In genomic region chr1:155301342-155301841, GRCh38 we compare ENCODE assay signal across 2 cellular contexts.
A peak's percentile ranks its signal among the peaks of the same experiment; 100 is the strongest.
TF ChIP-seq lines count a peak whose summit lies in the region.

PKLR (minus strand) TSS chr1:155301438; CDS start chr1:155301395, 43 bp downstream.

TF ChIP-seq in K562, 482 proteins besides CTCF, POLR2A, EP300 and RAD21 (continues in another document):
- TF ChIP-seq SMARCA4 (IDR thresholded peaks at IDR 0.05): peak; percentile 70
- TF ChIP-seq HDAC1 (IDR thresholded peaks at IDR 0.05): 0 out of 4 replicates have a peak, but pooled peaks of 1 of the 2 experiments have one; percentile 63
- no peak for TF ChIP-seq GTF2F1 (IDR thresholded peaks at IDR 0.05; ENCODE audit: low read depth, low read length)
- 0 out of 2 replicates have a peak, but pooled peaks have one; percentile 15 for TF ChIP-seq CREM (IDR thresholded peaks at IDR 0.05; ENCODE audit: low read depth)
- peak; percentile 16; the same call in 1 of the 2 replicates for TF ChIP-seq SMARCE1 (IDR thresholded peaks at IDR 0.05)
- no peak for TF ChIP-seq ILK (tag; IDR thresholded peaks at IDR 0.05; ENCODE audit: borderline replicate concordance, low read depth)
- TF ChIP-seq ZNF197 (CRISPR knock-in tag; IDR thresholded peaks at IDR 0.05; ENCODE audit: low read depth): 0 out of 2 replicates have a peak, but pooled peaks have one; percentile 41
- no peak for TF ChIP-seq TEAD2 (tag; IDR thresholded peaks at IDR 0.05)
- TF ChIP-seq CXXC5 (CRISPR knock-in tag; IDR thresholded peaks at IDR 0.05): peak; percentile 22
- TF ChIP-seq TEAD4 (IDR thresholded peaks at IDR 0.05; ENCODE audit: low read length): peak; percentile 31; the same call in 1 of the 2 replicates
- no peak for TF ChIP-seq TEAD4 (CRISPR knock-in tag; IDR thresholded peaks at IDR 0.05; ENCODE audit: borderline replicate concordance)
- 0 out of 2 replicates have a peak, but pooled peaks have one; percentile 27 for TF ChIP-seq TOE1 (IDR thresholded peaks at IDR 0.05; ENCODE audit: borderline replicate concordance)
- TF ChIP-seq TOE1 (CRISPR knock-in tag; IDR thresholded peaks at IDR 0.05; ENCODE audit: borderline replicate concordance, low read depth): no peak
- no peak for TF ChIP-seq PREB (CRISPR knock-in tag; IDR thresholded peaks at IDR 0.05)
- 0 out of 2 replicates have a peak, but pooled peaks have one; percentile 21 for TF ChIP-seq GATAD2A (IDR thresholded peaks at IDR 0.05)
- TF ChIP-seq ZBTB7A (IDR thresholded peaks at IDR 0.05; ENCODE audit: borderline replicate concordance, control insufficient read depth, low read depth, low read length): peak; percentile 71
- TF ChIP-seq SMARCC2 (IDR thresholded peaks at IDR 0.05; ENCODE audit: low read depth): peak; percentile 39; the same call in 1 of the 2 replicates
- peak; percentile 77 for TF ChIP-seq TCF3 (CRISPR knock-in tag; IDR thresholded peaks at IDR 0.05)
- TF ChIP-seq GABPB1 (CRISPR knock-in tag; IDR thresholded peaks at IDR 0.05): 0 out of 2 replicates have a peak, but pooled peaks have one; percentile 38
- 0 out of 2 replicates have a peak, but pooled peaks have one; percentile 7 for TF ChIP-seq BHLHE40 (IDR thresholded peaks at IDR 0.05; ENCODE audit: low read length)
- 0 out of 2 replicates have a peak, but pooled peaks have one; percentile 19 for TF ChIP-seq RBFOX2 (IDR thresholded peaks at IDR 0.05; ENCODE audit: low read depth, low read length)
- peak; percentile 84 for TF ChIP-seq LEF1 (IDR thresholded peaks at IDR 0.05)
- 0 out of 2 replicates have a peak, but pooled peaks have one; percentile 67 for TF ChIP-seq LCOR (CRISPR knock-in tag; IDR thresholded peaks at IDR 0.05)
- TF ChIP-seq GTF2B (IDR thresholded peaks at IDR 0.05; ENCODE audit: extremely low read depth, insufficient read length): peak; percentile 53
- TF ChIP-seq ARNT (IDR thresholded peaks at IDR 0.05): 0 out of 4 replicates have a peak, but pooled peaks of 1 of the 2 experiments have one; percentile 6
- peak in 1 of 2 experiments; percentile 38; a peak in 1 of 4 replicates for TF ChIP-seq KDM1A (IDR thresholded peaks at IDR 0.05)
- TF ChIP-seq, protein P1, sequence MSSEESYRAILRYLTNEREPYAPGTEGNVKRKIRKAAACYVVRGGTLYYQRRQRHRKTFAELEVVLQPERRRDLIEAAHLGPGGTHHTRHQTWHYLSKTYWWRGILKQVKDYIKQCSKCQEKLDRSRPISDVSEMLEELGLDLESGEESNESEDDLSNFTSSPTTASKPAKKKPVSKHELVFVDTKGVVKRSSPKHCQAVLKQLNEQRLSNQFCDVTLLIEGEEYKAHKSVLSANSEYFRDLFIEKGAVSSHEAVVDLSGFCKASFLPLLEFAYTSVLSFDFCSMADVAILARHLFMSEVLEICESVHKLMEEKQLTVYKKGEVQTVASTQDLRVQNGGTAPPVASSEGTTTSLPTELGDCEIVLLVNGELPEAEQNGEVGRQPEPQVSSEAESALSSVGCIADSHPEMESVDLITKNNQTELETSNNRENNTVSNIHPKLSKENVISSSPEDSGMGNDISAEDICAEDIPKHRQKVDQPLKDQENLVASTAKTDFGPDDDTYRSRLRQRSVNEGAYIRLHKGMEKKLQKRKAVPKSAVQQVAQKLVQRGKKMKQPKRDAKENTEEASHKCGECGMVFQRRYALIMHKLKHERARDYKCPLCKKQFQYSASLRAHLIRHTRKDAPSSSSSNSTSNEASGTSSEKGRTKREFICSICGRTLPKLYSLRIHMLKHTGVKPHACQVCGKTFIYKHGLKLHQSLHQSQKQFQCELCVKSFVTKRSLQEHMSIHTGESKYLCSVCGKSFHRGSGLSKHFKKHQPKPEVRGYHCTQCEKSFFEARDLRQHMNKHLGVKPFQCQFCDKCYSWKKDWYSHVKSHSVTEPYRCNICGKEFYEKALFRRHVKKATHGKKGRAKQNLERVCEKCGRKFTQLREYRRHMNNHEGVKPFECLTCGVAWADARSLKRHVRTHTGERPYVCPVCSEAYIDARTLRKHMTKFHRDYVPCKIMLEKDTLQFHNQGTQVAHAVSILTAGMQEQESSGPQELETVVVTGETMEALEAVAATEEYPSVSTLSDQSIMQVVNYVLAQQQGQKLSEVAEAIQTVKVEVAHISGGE (CRISPR knock-in tag; IDR thresholded peaks at IDR 0.05): 0 out of 6 replicates have a peak, but pooled peaks of 1 of the 3 experiments have one; percentile 17
- peak; percentile 60 for TF ChIP-seq CBFA2T2 (conservative IDR thresholded peaks at IDR 0.05)
- TF ChIP-seq TAF1 (IDR thresholded peaks at IDR 0.05; ENCODE audit: control insufficient read depth, extremely low read depth, insufficient read depth, low read length, severe bottlenecking): peak; percentile 55
- TF ChIP-seq SRSF9 (IDR thresholded peaks at IDR 0.05; ENCODE audit: borderline replicate concordance, low read depth, low read length): no peak
- TF ChIP-seq MYNN (IDR thresholded peaks at IDR 0.05): peak; percentile 62; the same call in 1 of the 2 replicates
- TF ChIP-seq MYNN (CRISPR knock-in tag; IDR thresholded peaks at IDR 0.05): no peak
- TF ChIP-seq DMBX1 (CRISPR knock-in tag; IDR thresholded peaks at IDR 0.05; ENCODE audit: borderline replicate concordance): no peak
- TF ChIP-seq TAL1 (IDR thresholded peaks at IDR 0.05): peak; percentile 74
- TF ChIP-seq RCOR1 (IDR thresholded peaks at IDR 0.05; ENCODE audit: borderline replicate concordance in 1 of 2, low read depth in 2 of 2, low read length in 2 of 2): peak in 1 of 2 experiments; percentile 41; a peak in 1 of 4 replicates
- TF ChIP-seq TBP (optimal IDR thresholded peaks at IDR 0.05; ENCODE audit: low read depth, low read length): peak; percentile 74

TF ChIP-seq in HepG2, 621 proteins besides CTCF, POLR2A, EP300 and RAD21:
- TF ChIP-seq MBD4 (IDR thresholded peaks at IDR 0.05; ENCODE audit: borderline replicate concordance, low read length): 0 out of 2 replicates have a peak, but pooled peaks have one; percentile 7
- 0 out of 2 replicates have a peak, but pooled peaks have one; percentile 31 for TF ChIP-seq ZNF546 (CRISPR knock-in tag; conservative IDR thresholded peaks at IDR 0.05)
- TF ChIP-seq, protein P2, sequence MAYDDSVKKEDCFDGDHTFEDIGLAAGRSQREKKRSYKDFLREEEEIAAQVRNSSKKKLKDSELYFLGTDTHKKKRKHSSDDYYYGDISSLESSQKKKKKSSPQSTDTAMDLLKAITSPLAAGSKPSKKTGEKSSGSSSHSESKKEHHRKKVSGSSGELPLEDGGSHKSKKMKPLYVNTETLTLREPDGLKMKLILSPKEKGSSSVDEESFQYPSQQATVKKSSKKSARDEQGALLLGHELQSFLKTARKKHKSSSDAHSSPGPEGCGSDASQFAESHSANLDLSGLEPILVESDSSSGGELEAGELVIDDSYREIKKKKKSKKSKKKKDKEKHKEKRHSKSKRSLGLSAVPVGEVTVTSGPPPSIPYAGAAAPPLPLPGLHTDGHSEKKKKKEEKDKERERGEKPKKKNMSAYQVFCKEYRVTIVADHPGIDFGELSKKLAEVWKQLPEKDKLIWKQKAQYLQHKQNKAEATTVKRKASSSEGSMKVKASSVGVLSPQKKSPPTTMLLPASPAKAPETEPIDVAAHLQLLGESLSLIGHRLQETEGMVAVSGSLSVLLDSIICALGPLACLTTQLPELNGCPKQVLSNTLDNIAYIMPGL (CRISPR knock-in tag; IDR thresholded peaks at IDR 0.05; ENCODE audit: borderline replicate concordance in 1 of 2, low read depth in 1 of 2): peak in 1 of 2 experiments; percentile 3; a peak in 1 of 4 replicates
- TF ChIP-seq ZFP36L1 (CRISPR knock-in tag; IDR thresholded peaks at IDR 0.05): 0 out of 2 replicates have a peak, but pooled peaks have one; percentile 14
- no peak for TF ChIP-seq ZSCAN20 (CRISPR knock-in tag; IDR thresholded peaks at IDR 0.05; ENCODE audit: borderline replicate concordance)
- TF ChIP-seq ZNF232 (CRISPR knock-in tag; IDR thresholded peaks at IDR 0.05; ENCODE audit: borderline replicate concordance): no peak
